ENCODE assay signal across 9 cellular contexts in the genomic region with DNA sequence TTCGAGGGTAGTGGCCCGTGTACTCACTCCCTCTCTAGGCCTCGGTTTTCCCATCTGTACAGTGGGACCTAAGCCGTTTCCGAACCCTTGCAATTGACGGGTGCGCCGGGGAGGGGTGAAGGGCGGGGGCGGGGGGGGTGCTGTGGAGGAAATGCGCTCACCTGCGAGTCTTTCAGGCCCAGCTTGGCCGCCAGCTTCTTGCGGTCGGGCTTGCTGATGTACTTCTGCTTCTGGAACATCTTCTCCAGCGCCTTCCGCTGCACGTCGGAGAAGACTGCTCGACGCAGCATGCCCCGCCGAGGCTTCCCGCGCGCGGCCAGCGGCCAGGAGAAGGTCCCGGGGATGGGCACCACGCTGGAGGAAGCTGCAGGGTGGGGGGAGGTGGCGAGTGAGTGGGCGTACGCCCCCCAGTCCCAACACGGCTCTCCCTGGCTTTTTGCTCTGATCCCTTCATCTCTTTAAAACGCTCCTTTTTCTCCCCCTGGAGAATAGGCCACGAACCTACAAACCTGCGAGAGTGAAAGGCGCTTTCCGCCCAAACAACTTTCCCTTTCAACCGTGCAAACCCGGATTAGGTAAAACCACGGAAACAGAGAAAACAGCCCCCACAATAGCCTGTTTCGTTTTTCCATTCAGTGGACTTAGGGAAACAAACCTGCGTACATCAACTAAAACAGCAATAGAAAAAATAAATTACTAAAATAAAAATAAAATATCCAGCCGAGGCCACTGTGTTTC. TPM values are rescaled to one million over a fixed set of nuclear protein-coding genes. Genes with fewer than 3 reads are reported as not detected.
DNase-seq lines count a peak whose midpoint lies in the region; ATAC-seq and TF ChIP-seq lines count a peak whose summit lies in the region.
"Had no signal": no experiment of that assay in that cellular context is flagged by ENCODE, and none has a peak within 500 bp of the region (broad histone marks: within the 10 kb centered on the region; RNA-seq: fewer than 3 reads in every experiment).

No MANE protein-coding gene starts in this region.

- no peak overlapping the region for H3K27ac ChIP-seq in liver (ENCODE audit: low read depth in 1 of 2, low read length in 2 of 2)
- no peak overlapping the region for H3K27ac ChIP-seq in urinary bladder (ENCODE audit: low read depth)
- H3K27ac ChIP-seq: thyroid gland had no signal

- peaks cover 54% of the 10 kb centered on the region for H3K27me3 Mint-ChIP-seq in activated T-helper 17 cell treated with anti-CD3 and anti-CD28 coated beads, Interleukin-2, amount 50 U/mL, for 72 hours

- peaks cover 8 to 42% (median 23%) of the 10 kb centered on the region in 4 donors for H3K27me3 ChIP-seq in liver (ENCODE audit: control insufficient read depth in 4 of 4, insufficient read depth in 4 of 4, low read length in 3 of 4)

- peak overlapping the region; percentile 60 for H3K4me3 Mint-ChIP-seq in activated T-helper 17 cell treated with anti-CD3 and anti-CD28 coated beads, Interleukin-2, amount 50 U/mL, for 72 hours

- peaks cover 8% of the 10 kb centered on the region for H3K9me3 Mint-ChIP-seq in activated T-helper 17 cell treated with anti-CD3 and anti-CD28 coated beads, Interleukin-2, amount 50 U/mL, for 72 hours

- TF ChIP-seq CTCF in liver (IDR thresholded peaks at IDR 0.05; ENCODE audit: low read depth, low read length, missing input control) = no peak

- peak overlapping the region in 2 of 3 donors; percentile 6 to 34 for H3K4me3 ChIP-seq in liver (ENCODE audit: low read depth in 1 of 3, low read length in 3 of 3)
- peak overlapping the region; percentile 16 for H3K4me3 ChIP-seq in urinary bladder (ENCODE audit: low read depth, low read length)

- H3K36me3 ChIP-seq in liver (ENCODE audit: control insufficient read depth in 4 of 4, insufficient read depth in 3 of 4, low read depth in 1 of 4, low read length in 3 of 4) (no peaks in the 10 kb centered on the region), urinary bladder (ENCODE audit: insufficient read depth) (no peaks in the 10 kb centered on the region)
- H3K36me3 ChIP-seq: thyroid gland had no signal

- DNase-seq in stimulated activated CD4-positive, alpha-beta T cell treated with anti-CD3 and anti-CD28 coated beads, Interleukin-15, amount 100 ng/mL, for 24 hours = peak; percentile 47
- no peak for DNase-seq in stimulated activated CD4-positive, alpha-beta T cell treated with anti-CD3 and anti-CD28 coated beads, Interleukin-4, amount 100 ng/mL, for 1 hour
- no peak for DNase-seq in NCI-H2081 (lab: John Stamatoyannopoulos, UW)
- no peak for DNase-seq in middle frontal gyrus (ENCODE audit: extremely low spot score, low spot score)

- no peak for TF ChIP-seq RAD21 in liver (IDR thresholded peaks at IDR 0.05)

- no peak overlapping the region for H3K27ac Mint-ChIP-seq in activated T-helper 17 cell treated with anti-CD3 and anti-CD28 coated beads, Interleukin-2, amount 50 U/mL, for 72 hours

- H3K4me1 ChIP-seq in liver (ENCODE audit: control insufficient read depth in 4 of 4, insufficient read depth in 4 of 4, low read length in 3 of 4) (peaks cover 7 to 14% (median 11%) of the 10 kb centered on the region in 4 donors), urinary bladder (ENCODE audit: insufficient read depth) (no peaks in the 10 kb centered on the region)

- ATAC-seq in activated T-helper 17 cell treated with anti-CD3 and anti-CD28 coated beads, Interleukin-2, amount 50 U/mL, for 72 hours (replicated peaks) = peak; percentile 73
- no peak for ATAC-seq in HG02852 (IDR thresholded peaks at IDR 0.05; ENCODE audit: unreplicated experiment)

- peaks cover 18% of the 10 kb centered on the region for H3K4me1 Mint-ChIP-seq in activated T-helper 17 cell treated with anti-CD3 and anti-CD28 coated beads, Interleukin-2, amount 50 U/mL, for 72 hours

- H3K9ac ChIP-seq in liver (ENCODE audit: low read depth in 1 of 2, low read length in 2 of 2) = no peak overlapping the region

- peaks cover 29% of the 10 kb centered on the region for H3K36me3 Mint-ChIP-seq in activated T-helper 17 cell treated with anti-CD3 and anti-CD28 coated beads, Interleukin-2, amount 50 U/mL, for 72 hours (ENCODE audit: low read depth)

- peaks cover 0 to 4% (median 1%) of the 10 kb centered on the region in 4 donors for H3K9me3 ChIP-seq in liver (ENCODE audit: control insufficient read depth in 4 of 4, low read length in 3 of 4)
- H3K9me3 ChIP-seq: thyroid gland had no signal

- WGBS in liver = 4% methylated on average over 45 of the region's 45 CpGs
- 2% methylated on average over 45 of the region's 45 CpGs for WGBS in urinary bladder

TF ChIP-seq in liver, 16 proteins besides CTCF, POLR2A, EP300 and RAD21:
- TF ChIP-seq RXRA (IDR thresholded peaks at IDR 0.05) (no peak), SP1 (IDR thresholded peaks at IDR 0.05) (no peak), HNF4G (IDR thresholded peaks at IDR 0.05) (no peak), EGR1 (IDR thresholded peaks at IDR 0.05; ENCODE audit: low read depth in 2 of 2) (no peak), JUND (IDR thresholded peaks at IDR 0.05) (no peak), FOXA2 (IDR thresholded peaks at IDR 0.05) (no peak), YY1 (IDR thresholded peaks at IDR 0.05) (no peak), GABPA (IDR thresholded peaks at IDR 0.05 in 1 of 2, conservative IDR thresholded peaks at IDR 0.05 in 1 of 2) (no peak), NR2F2 (IDR thresholded peaks at IDR 0.05) (no peak), FOXA1 (IDR thresholded peaks at IDR 0.05) (no peak), HNF4A (conservative IDR thresholded peaks at IDR 0.05) (no peak)
- TF ChIP-seq, protein P1, sequence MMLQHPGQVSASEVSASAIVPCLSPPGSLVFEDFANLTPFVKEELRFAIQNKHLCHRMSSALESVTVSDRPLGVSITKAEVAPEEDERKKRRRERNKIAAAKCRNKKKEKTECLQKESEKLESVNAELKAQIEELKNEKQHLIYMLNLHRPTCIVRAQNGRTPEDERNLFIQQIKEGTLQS (IDR thresholded peaks at IDR 0.05) = no peak
- TF ChIP-seq, protein P2, sequence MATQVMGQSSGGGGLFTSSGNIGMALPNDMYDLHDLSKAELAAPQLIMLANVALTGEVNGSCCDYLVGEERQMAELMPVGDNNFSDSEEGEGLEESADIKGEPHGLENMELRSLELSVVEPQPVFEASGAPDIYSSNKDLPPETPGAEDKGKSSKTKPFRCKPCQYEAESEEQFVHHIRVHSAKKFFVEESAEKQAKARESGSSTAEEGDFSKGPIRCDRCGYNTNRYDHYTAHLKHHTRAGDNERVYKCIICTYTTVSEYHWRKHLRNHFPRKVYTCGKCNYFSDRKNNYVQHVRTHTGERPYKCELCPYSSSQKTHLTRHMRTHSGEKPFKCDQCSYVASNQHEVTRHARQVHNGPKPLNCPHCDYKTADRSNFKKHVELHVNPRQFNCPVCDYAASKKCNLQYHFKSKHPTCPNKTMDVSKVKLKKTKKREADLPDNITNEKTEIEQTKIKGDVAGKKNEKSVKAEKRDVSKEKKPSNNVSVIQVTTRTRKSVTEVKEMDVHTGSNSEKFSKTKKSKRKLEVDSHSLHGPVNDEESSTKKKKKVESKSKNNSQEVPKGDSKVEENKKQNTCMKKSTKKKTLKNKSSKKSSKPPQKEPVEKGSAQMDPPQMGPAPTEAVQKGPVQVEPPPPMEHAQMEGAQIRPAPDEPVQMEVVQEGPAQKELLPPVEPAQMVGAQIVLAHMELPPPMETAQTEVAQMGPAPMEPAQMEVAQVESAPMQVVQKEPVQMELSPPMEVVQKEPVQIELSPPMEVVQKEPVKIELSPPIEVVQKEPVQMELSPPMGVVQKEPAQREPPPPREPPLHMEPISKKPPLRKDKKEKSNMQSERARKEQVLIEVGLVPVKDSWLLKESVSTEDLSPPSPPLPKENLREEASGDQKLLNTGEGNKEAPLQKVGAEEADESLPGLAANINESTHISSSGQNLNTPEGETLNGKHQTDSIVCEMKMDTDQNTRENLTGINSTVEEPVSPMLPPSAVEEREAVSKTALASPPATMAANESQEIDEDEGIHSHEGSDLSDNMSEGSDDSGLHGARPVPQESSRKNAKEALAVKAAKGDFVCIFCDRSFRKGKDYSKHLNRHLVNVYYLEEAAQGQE (IDR thresholded peaks at IDR 0.05) = no peak
- TF ChIP-seq, protein P3, sequence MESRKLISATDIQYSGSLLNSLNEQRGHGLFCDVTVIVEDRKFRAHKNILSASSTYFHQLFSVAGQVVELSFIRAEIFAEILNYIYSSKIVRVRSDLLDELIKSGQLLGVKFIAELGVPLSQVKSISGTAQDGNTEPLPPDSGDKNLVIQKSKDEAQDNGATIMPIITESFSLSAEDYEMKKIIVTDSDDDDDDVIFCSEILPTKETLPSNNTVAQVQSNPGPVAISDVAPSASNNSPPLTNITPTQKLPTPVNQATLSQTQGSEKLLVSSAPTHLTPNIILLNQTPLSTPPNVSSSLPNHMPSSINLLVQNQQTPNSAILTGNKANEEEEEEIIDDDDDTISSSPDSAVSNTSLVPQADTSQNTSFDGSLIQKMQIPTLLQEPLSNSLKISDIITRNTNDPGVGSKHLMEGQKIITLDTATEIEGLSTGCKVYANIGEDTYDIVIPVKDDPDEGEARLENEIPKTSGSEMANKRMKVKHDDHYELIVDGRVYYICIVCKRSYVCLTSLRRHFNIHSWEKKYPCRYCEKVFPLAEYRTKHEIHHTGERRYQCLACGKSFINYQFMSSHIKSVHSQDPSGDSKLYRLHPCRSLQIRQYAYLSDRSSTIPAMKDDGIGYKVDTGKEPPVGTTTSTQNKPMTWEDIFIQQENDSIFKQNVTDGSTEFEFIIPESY (IDR thresholded peaks at IDR 0.05) = no peak
- TF ChIP-seq, protein P4, sequence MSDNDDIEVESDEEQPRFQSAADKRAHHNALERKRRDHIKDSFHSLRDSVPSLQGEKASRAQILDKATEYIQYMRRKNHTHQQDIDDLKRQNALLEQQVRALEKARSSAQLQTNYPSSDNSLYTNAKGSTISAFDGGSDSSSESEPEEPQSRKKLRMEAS (IDR thresholded peaks at IDR 0.05) = no peak

RNA-seq across cellular contexts. Expression of a gene that starts 3.2 kb away (rescaled TPM):
- total RNA-seq in activated T-helper 17 cell treated with anti-CD3 and anti-CD28 coated beads, Interleukin-2, amount 50 U/mL, for 72 hours = not detected
- total RNA-seq in liver (not detected), urinary bladder (not detected)
- polyA plus RNA-seq in liver (not detected), urinary bladder (not detected)
- total RNA-seq: thyroid gland had no signal
